In the genomic region with DNA sequence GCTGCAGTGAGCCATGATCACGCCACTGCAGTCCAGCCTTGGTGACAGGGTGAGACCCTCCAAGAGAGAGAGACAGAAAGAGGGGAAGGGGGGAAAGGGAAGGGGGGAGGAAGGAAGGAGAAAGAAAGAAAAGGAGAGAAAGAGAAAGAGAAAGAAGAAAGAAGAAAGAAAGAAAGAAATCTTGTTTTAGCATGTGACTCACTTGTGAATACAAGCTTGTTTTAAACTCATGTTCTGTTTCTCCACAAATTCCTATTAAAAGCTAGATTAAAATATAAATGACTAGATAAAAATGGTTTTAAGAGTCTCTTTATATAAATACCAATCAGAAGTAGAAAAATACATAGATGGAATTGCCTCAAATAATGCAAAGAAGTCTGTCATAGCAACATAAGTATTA, we compare ENCODE assay signal across 31 cellular contexts. TPM values are rescaled to one million over a fixed set of nuclear protein-coding genes. Genes with fewer than 3 reads are reported as not detected.
"Had no signal": no experiment of that assay in that cellular context is flagged by ENCODE, and none has a peak within 500 bp of the region (broad histone marks: within the 10 kb centered on the region; RNA-seq: fewer than 3 reads in every experiment).

No MANE protein-coding gene starts in this region.

- H3K79me2 ChIP-seq: parathyroid adenoma had no signal

- H3K4me3 ChIP-seq: ovary, psoas muscle, skin epidermis, smooth muscle cell, spleen, suprapubic skin, testis, tibial artery, transverse colon, upper lobe of right lung, uterus had no signal

- H3K36me3 ChIP-seq: neutrophil, ovary, spleen, suprapubic skin, tibial artery, transverse colon, upper lobe of right lung, uterus had no signal

- ATAC-seq: naive thymus-derived CD8-positive, alpha-beta T cell; natural killer cell treated with Interleukin-12 subunit alpha and Interleukin-12 subunit beta and Interleukin-15 and Interleukin-18, amount 100 ng/mL, for 72 hours; psoas muscle; stimulated activated memory B cell treated with anti-CD40 and anti-IgM and Interleukin-4, amounts not matched to agents 10 μg/mL and 1 μg/mL and 100 μg/mL, for 72 hours; stimulated activated naive CD8-positive, alpha-beta T cell treated with anti-CD3 and anti-CD28 coated beads, Interleukin-15, amount 100 ng/mL, for 72 hours; stimulated activated naive CD8-positive, alpha-beta T cell treated with anti-CD3 and anti-CD28 coated beads, Interleukin-15, Interleukin-2, amounts not matched to agents 100 U/mL and 50 U/mL, for 24 hours; upper lobe of right lung had no signal

- H3K9me3 ChIP-seq: neutrophil, ovary, psoas muscle, suprapubic skin, testis, tibial artery, transverse colon, upper lobe of right lung, uterus had no signal

- H3K27ac ChIP-seq: neutrophil, ovary, parathyroid adenoma, psoas muscle, skin epidermis, spleen, suprapubic skin, testis, tibial artery, transverse colon, upper lobe of right lung, uterus had no signal

- H3K27me3 ChIP-seq: ovary, suprapubic skin, testis, tibial artery, upper lobe of right lung, uterus had no signal

- H3K4me2 ChIP-seq: smooth muscle cell had no signal

- H3K9ac ChIP-seq: parathyroid adenoma had no signal

- H3K4me1 ChIP-seq: parathyroid adenoma, psoas muscle, spleen, testis, transverse colon, upper lobe of right lung, uterus had no signal

- DNase-seq: naive thymus-derived CD8-positive, alpha-beta T cell; nephron progenitor cell; nucleus accumbens; ovary; posterior cingulate gyrus; psoas muscle; spleen; stimulated activated CD4-positive, alpha-beta T cell treated with anti-CD3 and anti-CD28 coated beads, Interleukin-12 subunit alpha, Interleukin-12 subunit beta, amount 100 ng/mL, for 4 hours; stimulated activated CD4-positive, alpha-beta T cell treated with anti-CD3 and anti-CD28 coated beads, Interleukin-1b, Interleukin-23, amount 100 ng/mL, for 48 hours; stimulated activated CD4-positive, alpha-beta T cell treated with anti-CD3 and anti-CD28 coated beads, Interleukin-4, amount 100 ng/mL, for 1 hour; stimulated activated CD4-positive, alpha-beta T cell treated with anti-CD3 and anti-CD28 coated beads, Interleukin-4, amount 100 ng/mL, for 4 hours; stimulated activated CD8-positive, alpha-beta memory T cell treated with anti-CD3 and anti-CD28 coated beads, Interleukin-4, amount 100 ng/mL, for 48 hours; stimulated activated naive CD4-positive, alpha-beta T cell; stimulated activated naive CD8-positive, alpha-beta T cell treated with anti-CD3 and anti-CD28 coated beads, Interleukin-15, amount 100 ng/mL, for 72 hours; stimulated activated naive CD8-positive, alpha-beta T cell treated with anti-CD3 and anti-CD28 coated beads, Interleukin-15, Interleukin-2, amounts not matched to agents 100 U/mL and 50 U/mL, for 24 hours; substantia nigra; transverse colon; upper lobe of right lung; uterus had no signal

- H2AFZ ChIP-seq: parathyroid adenoma had no signal

RNA-seq across cellular contexts. Expression of a gene that starts 51.0 kb away (rescaled TPM):
- total RNA-seq: neural crest cell, progenitor cell of endocrine pancreas, renal cortical epithelial cell, smooth muscle cell had no signal
- polyA plus RNA-seq: smooth muscle cell had no signal
